Comparison of ENCODE assay signal across 9 cellular contexts in the genomic region with DNA sequence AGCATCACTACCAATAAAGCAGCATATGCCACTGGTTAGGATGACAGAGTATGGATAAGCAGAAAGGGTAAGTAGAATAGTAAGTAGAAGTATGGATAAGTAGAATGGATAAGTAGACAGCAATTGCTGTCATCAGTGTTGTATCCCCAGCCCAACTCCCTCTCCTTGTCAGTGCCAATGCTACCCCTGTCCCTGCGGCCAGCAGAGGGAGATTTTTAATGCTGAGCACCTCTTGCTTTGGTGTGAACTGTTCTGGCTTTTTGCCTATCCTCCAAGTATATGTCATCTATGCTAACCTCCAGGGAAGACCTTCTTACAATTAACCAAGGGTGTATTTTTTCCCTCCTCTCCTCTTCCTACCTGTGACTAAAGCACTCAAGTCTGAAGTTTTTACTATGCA.
DNase-seq lines count a peak whose midpoint lies in the region; ATAC-seq and TF ChIP-seq lines count a peak whose summit lies in the region.
"Had no signal": no experiment of that assay in that cellular context is flagged by ENCODE, and none has a peak within 500 bp of the region (broad histone marks: within the 10 kb centered on the region; RNA-seq: fewer than 3 reads in every experiment).

No MANE protein-coding gene starts in this region.

- no peak overlapping the region for H3K4me2 ChIP-seq in SK-N-SH

- WGBS in SK-N-SH (ENCODE audit: low lambda C conversion rate), result 8% methylated on average over 1 of the region's 1 CpG

- DNase-seq in DMS 273 treated with DMSO at 0.1 percent for 48 hours (lab: John Stamatoyannopoulos, UW) (peak; percentile 34), SK-N-SH (peak; percentile 5), islet precursor cell (peak; percentile 79), NK-92 (lab: John Stamatoyannopoulos, UW; ENCODE audit: unreplicated experiment) (no peak), NCI-H2029 (lab: John Stamatoyannopoulos, UW) (no peak)
- no peak for DNase-seq in stimulated activated naive CD4-positive, alpha-beta T cell (lab: John Stamatoyannopoulos, UW)

- no peak overlapping the region for H3K27ac ChIP-seq in SK-N-SH (ENCODE audit: low read depth in 2 of 2, low read length in 1 of 2)
- H3K27ac ChIP-seq: HL-60 had no signal

- peak; percentile 56 for TF ChIP-seq CTCF in SK-N-SH (IDR thresholded peaks at IDR 0.05)

- TF ChIP-seq EP300 in SK-N-SH (IDR thresholded peaks at IDR 0.05; ENCODE audit: borderline replicate concordance in 1 of 2, low read depth in 1 of 2, low read length in 1 of 2), result no peak

- no peaks in the 10 kb centered on the region for H3K79me2 ChIP-seq in SK-N-SH (ENCODE audit: insufficient read depth)

- no peak overlapping the region for H2AFZ ChIP-seq in SK-N-SH (ENCODE audit: low read depth)

- H3F3A ChIP-seq in SK-N-SH (replicated peaks; ENCODE audit: insufficient read depth), result no peaks in the 10 kb centered on the region

- H4K20me1 ChIP-seq in SK-N-SH (ENCODE audit: insufficient read depth), result no peaks in the 10 kb centered on the region

- H3K9me2 ChIP-seq in SK-N-SH, result no peaks in the 10 kb centered on the region

- no peak overlapping the region for H3K4me3 ChIP-seq in SK-N-SH (ENCODE audit: low read depth in 2 of 2, low read length in 1 of 2)

- no peaks in the 10 kb centered on the region for H3K9me3 ChIP-seq in SK-N-SH

- H3K27me3 ChIP-seq in SK-N-SH (ENCODE audit: insufficient read depth), result no peaks in the 10 kb centered on the region

- POLR2A ChIA-PET in SK-N-SH (lab: Yijun Ruan, JAX), result no interaction called here

- H3K4me1 ChIP-seq in SK-N-SH (ENCODE audit: control insufficient read depth in 1 of 2, insufficient read depth in 2 of 2, low read depth in 1 of 2, low read length in 1 of 2), result peaks cover 0 to 11% of the 10 kb centered on the region in 2 experiments; a peak in 1 of 4 replicates

- H3K36me3 ChIP-seq in SK-N-SH (replicated peaks in 1 of 2; ENCODE audit: control insufficient read depth in 1 of 2, insufficient read depth in 2 of 2, low read length in 1 of 2), result no peaks in the 10 kb centered on the region

- TF ChIP-seq RAD21 in SK-N-SH (IDR thresholded peaks at IDR 0.05; ENCODE audit: low read length), result peak; percentile 25; the same call in 1 of the 2 replicates

- CTCF ChIA-PET in SK-N-SH (lab: Yijun Ruan, JAX), result no interaction called here

- ATAC-seq in HG03342 (IDR thresholded peaks at IDR 0.05; ENCODE audit: unreplicated experiment) (peak; percentile 56), HG03139 (IDR thresholded peaks at IDR 0.05; ENCODE audit: unreplicated experiment) (no peak)

- no peak overlapping the region for H3K9ac ChIP-seq in SK-N-SH

TF ChIP-seq in SK-N-SH, 30 proteins besides CTCF, POLR2A, EP300 and RAD21:
- TF ChIP-seq YY1 (IDR thresholded peaks at IDR 0.05; ENCODE audit: low read depth), result no peak
- peak; percentile 36 for TF ChIP-seq SMC3 (IDR thresholded peaks at IDR 0.05; ENCODE audit: low read depth, low read length)
TF ChIP-seq in SK-N-SH: peak in this region for 1.

Comparison
In these comparisons a context has a peak if more than half of its experiments do, and no peak if none do; other contexts are left out.
1. DNase-seq: peak in DMS 273 treated with DMSO at 0.1 percent for 48 hours (single experiment), SK-N-SH (single experiment) and islet precursor cell (single experiment); none in NK-92 (single experiment), stimulated activated naive CD4-positive, alpha-beta T cell (0 of 6) and NCI-H2029 (single experiment).